28 cellular contexts compared by ENCODE assay signal in genomic region chr18:59760212-59760997, GRCh38.
"Had no signal": no experiment of that assay in that cellular context is flagged by ENCODE, and none has a peak within 500 bp of the region (broad histone marks: within the 10 kb centered on the region; RNA-seq: fewer than 3 reads in every experiment).

No MANE protein-coding gene starts in this region.

- H3K4me1 Mint-ChIP-seq: mesothelial cell of epicardium; naive B cell; neural progenitor cell; stimulated activated effector memory CD8-positive, alpha-beta T cell treated with anti-CD3 and anti-CD28 coated beads, Interleukin-12 subunit alpha, Interleukin-12 subunit beta, amount 100 ng/mL, for 72 hours had no signal

- H3K9me3 Mint-ChIP-seq: effector memory CD8-positive, alpha-beta T cell; mesothelial cell of epicardium; natural killer cell treated with Interleukin-12 subunit alpha and Interleukin-12 subunit beta and Interleukin-15 and Interleukin-18, amount 100 ng/mL, for 72 hours; stimulated activated effector memory CD8-positive, alpha-beta T cell treated with anti-CD3 and anti-CD28 coated beads, Interleukin-12 subunit alpha, Interleukin-12 subunit beta, amount 100 ng/mL, for 72 hours; type B pancreatic cell had no signal

- H3K36me3 Mint-ChIP-seq: mesothelial cell of epicardium; naive B cell; natural killer cell treated with Interleukin-12 subunit alpha and Interleukin-12 subunit beta and Interleukin-15 and Interleukin-18, amount 100 ng/mL, for 72 hours; neural progenitor cell; stimulated activated effector memory CD8-positive, alpha-beta T cell treated with anti-CD3 and anti-CD28 coated beads, Interleukin-12 subunit alpha, Interleukin-12 subunit beta, amount 100 ng/mL, for 72 hours; type B pancreatic cell had no signal

- H3K4me3 Mint-ChIP-seq: effector memory CD8-positive, alpha-beta T cell; mesothelial cell of epicardium; naive B cell; natural killer cell treated with Interleukin-12 subunit alpha and Interleukin-12 subunit beta and Interleukin-15 and Interleukin-18, amount 100 ng/mL, for 72 hours; neural progenitor cell; stimulated activated effector memory CD8-positive, alpha-beta T cell treated with anti-CD3 and anti-CD28 coated beads, Interleukin-12 subunit alpha, Interleukin-12 subunit beta, amount 100 ng/mL, for 72 hours; type B pancreatic cell had no signal

- H3K36me3 ChIP-seq: esophagus squamous epithelium, neural progenitor cell, ovary, sigmoid colon, stomach, thyroid gland had no signal

- H3K27me3 ChIP-seq: esophagus squamous epithelium, hepatocyte, neural progenitor cell, ovary, sigmoid colon, stomach, thyroid gland had no signal

- H3K4me3 ChIP-seq: esophagus squamous epithelium, hepatocyte, mucosa of descending colon, neural progenitor cell, ovary, psoas muscle, sigmoid colon, stomach, thyroid gland had no signal

- ATAC-seq: effector memory CD8-positive, alpha-beta T cell; left lobe of liver; mucosa of descending colon; natural killer cell treated with Interleukin-12 subunit alpha and Interleukin-12 subunit beta and Interleukin-15 and Interleukin-18, amount 100 ng/mL, for 72 hours; psoas muscle; right cardiac atrium; stimulated activated effector memory CD8-positive, alpha-beta T cell treated with anti-CD3 and anti-CD28 coated beads, Interleukin-12 subunit alpha, Interleukin-12 subunit beta, amount 100 ng/mL, for 72 hours had no signal

- FAIRE-seq: endometrium, frontal cortex, kidney had no signal

- DNase-seq: cerebellar nuclear complex; cortex of kidney; effector memory CD8-positive, alpha-beta T cell; erythroblast; esophagus squamous epithelium; head of caudate nucleus; kidney; mesenchymal stem cell; mucosa of descending colon; naive B cell; ovary; psoas muscle; right cardiac atrium; sigmoid colon; stimulated activated CD4-positive, alpha-beta T cell treated with anti-CD3 and anti-CD28 coated beads, Interleukin-2, amount 100 ng/mL, for 24 hours; stimulated activated CD4-positive, alpha-beta T cell treated with anti-CD3 and anti-CD28 coated beads, Interleukin-4, amount 100 ng/mL, for 24 hours; stimulated activated naive CD4-positive, alpha-beta T cell treated with Interleukin-2 at 50 U/mL for 16 hours; stomach; thyroid gland had no signal

- H3K27ac Mint-ChIP-seq: effector memory CD8-positive, alpha-beta T cell; mesothelial cell of epicardium; naive B cell; natural killer cell treated with Interleukin-12 subunit alpha and Interleukin-12 subunit beta and Interleukin-15 and Interleukin-18, amount 100 ng/mL, for 72 hours; neural progenitor cell; stimulated activated effector memory CD8-positive, alpha-beta T cell treated with anti-CD3 and anti-CD28 coated beads, Interleukin-12 subunit alpha, Interleukin-12 subunit beta, amount 100 ng/mL, for 72 hours; type B pancreatic cell had no signal
